14 cellular contexts compared by ENCODE assay signal in the genomic region with DNA sequence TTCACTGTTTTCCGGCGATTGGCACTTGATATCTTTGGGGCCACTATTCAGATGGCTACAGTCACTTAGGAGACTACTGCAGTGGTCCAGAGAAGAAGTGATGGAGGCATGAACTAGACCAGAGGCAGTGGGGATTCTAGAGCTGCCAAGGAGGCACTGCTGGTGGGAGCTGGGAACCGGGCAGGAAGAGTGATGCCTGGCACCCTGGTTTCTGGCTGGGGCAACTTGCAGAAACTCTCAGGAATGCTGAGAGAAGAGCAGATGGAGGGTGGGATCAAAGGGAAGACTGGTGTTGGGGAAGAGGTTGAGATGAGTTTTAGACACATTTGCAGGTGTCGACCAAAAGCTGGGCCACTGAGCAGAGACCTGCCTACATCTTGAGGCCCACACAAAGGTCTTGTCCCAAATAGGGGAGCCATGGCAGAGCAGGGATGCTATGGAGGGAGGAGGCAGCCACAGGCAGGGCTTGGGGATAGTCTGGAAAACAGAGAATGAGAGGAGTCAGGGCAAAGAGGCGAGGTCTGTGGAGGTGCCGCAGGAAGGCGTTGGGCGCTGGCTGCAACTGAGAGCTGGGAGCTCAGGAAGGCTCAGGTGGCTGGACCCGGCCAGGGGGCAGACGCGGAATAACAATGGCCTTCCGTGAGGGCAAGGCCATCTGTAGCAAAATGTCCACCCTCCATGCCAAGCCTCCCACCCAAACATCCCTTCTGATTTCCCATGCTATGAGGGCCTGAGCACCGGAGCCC.
DNase-seq lines count a peak whose midpoint lies in the region; ATAC-seq and TF ChIP-seq lines count a peak whose summit lies in the region.
"Had no signal": no experiment of that assay in that cellular context is flagged by ENCODE, and none has a peak within 500 bp of the region (broad histone marks: within the 10 kb centered on the region; RNA-seq: fewer than 3 reads in every experiment).

No MANE protein-coding gene starts in this region.

- H3K27me3 ChIP-seq in suprapubic skin = no peaks in the 10 kb centered on the region

- H3K27ac Mint-ChIP-seq in activated naive CD4-positive, alpha-beta T cell treated with anti-CD3 and anti-CD28 coated beads for 36 hours = peak overlapping the region; percentile 94
- H3K27ac Mint-ChIP-seq in T-helper 17 cell (peak overlapping the region; percentile 100), memory B cell (peak overlapping the region; percentile 91)

- no peaks in the 10 kb centered on the region for H3K27me3 Mint-ChIP-seq in activated naive CD4-positive, alpha-beta T cell treated with anti-CD3 and anti-CD28 coated beads for 36 hours (ENCODE audit: low read depth)
- H3K27me3 Mint-ChIP-seq in T-helper 17 cell (no peaks in the 10 kb centered on the region), memory B cell (no peaks in the 10 kb centered on the region)

- H3K36me3 ChIP-seq in suprapubic skin = no peaks in the 10 kb centered on the region

- H3K4me3 Mint-ChIP-seq in activated naive CD4-positive, alpha-beta T cell treated with anti-CD3 and anti-CD28 coated beads for 36 hours = no peak overlapping the region
- H3K4me3 Mint-ChIP-seq in T-helper 17 cell (peak overlapping the region; percentile 49), memory B cell (no peak overlapping the region)

- DNase-seq in activated naive CD4-positive, alpha-beta T cell treated with anti-CD3 and anti-CD28 coated beads for 36 hours = peak; percentile 5
- no peak for DNase-seq in activated naive CD4-positive, alpha-beta T cell treated with anti-CD3 and anti-CD28 coated beads, Interleukin-2, amount 50 U/mL, for 16 hours
- DNase-seq in T-helper 17 cell = no peak
- DNase-seq in memory B cell (ENCODE audit: low spot score in 2 of 2) = no peak
- DNase-seq in suprapubic skin (ENCODE audit: low spot score in 2 of 2) = peak; percentile 46 to 62
- no peak for DNase-seq in DMS153 (lab: John Stamatoyannopoulos, UW)
- no peak for DNase-seq in NCI-H1417 treated with DMSO at 0.1 percent for 48 hours (lab: John Stamatoyannopoulos, UW)
- DNase-seq: dermis blood vessel endothelial cell; islet precursor cell; NCI-H82; occipital lobe; stimulated activated CD4-positive, alpha-beta T cell treated with anti-CD3 and anti-CD28 coated beads, Interleukin-4, amount 100 ng/mL, for 4 hours had no signal

- H3K36me3 Mint-ChIP-seq in activated naive CD4-positive, alpha-beta T cell treated with anti-CD3 and anti-CD28 coated beads for 36 hours (ENCODE audit: low read depth) = peaks cover 6% of the 10 kb centered on the region
- H3K36me3 Mint-ChIP-seq in T-helper 17 cell (ENCODE audit: low read depth) = no peaks in the 10 kb centered on the region
- H3K36me3 Mint-ChIP-seq in memory B cell = no peaks in the 10 kb centered on the region

- no peak overlapping the region for H3K4me3 ChIP-seq in suprapubic skin

- H3K9me3 Mint-ChIP-seq in activated naive CD4-positive, alpha-beta T cell treated with anti-CD3 and anti-CD28 coated beads for 36 hours = peaks cover 15% of the 10 kb centered on the region
- H3K9me3 Mint-ChIP-seq in memory B cell = peaks cover 2% of the 10 kb centered on the region

- H3K9me3 ChIP-seq in T-helper 17 cell (ENCODE audit: control insufficient read depth, low read length, poor library complexity, severe bottlenecking) = no peaks in the 10 kb centered on the region
- no peaks in the 10 kb centered on the region for H3K9me3 ChIP-seq in suprapubic skin

- intact Hi-C loops in activated naive CD4-positive, alpha-beta T cell treated with anti-CD3 and anti-CD28 coated beads for 36 hours (cut with micrococcal nuclease) = loop anchor here (2.0 to 10.0 kb wide), 7 partner anchors 39 to 1275 kb away; partner anchors contain the start of genes ARID4B, ERO1B, GGPS1 and LYST

- TF ChIP-seq CTCF in suprapubic skin (IDR thresholded peaks at IDR 0.05) = no peak

- H3K4me1 ChIP-seq in suprapubic skin = peaks cover 9% of the 10 kb centered on the region

- no peak for ATAC-seq in T-helper 17 cell
- no peak for ATAC-seq in memory B cell (ENCODE audit: low read depth)
- no peak for ATAC-seq in GM21737 (IDR thresholded peaks at IDR 0.05; ENCODE audit: unreplicated experiment)
- ATAC-seq: activated CD4-positive, CD25-positive, alpha-beta regulatory T cell treated with anti-CD3 and anti-CD28 coated beads, Interleukin-2, amount 50 U/mL, for 24 hours had no signal

- CTCF ChIA-PET in activated naive CD4-positive, alpha-beta T cell treated with anti-CD3 and anti-CD28 coated beads for 36 hours (lab: Charles Lee) = no interaction called here

- H3K27ac ChIP-seq in suprapubic skin = no peak overlapping the region

- peaks cover 90% of the 10 kb centered on the region for H3K4me1 Mint-ChIP-seq in activated naive CD4-positive, alpha-beta T cell treated with anti-CD3 and anti-CD28 coated beads for 36 hours (ENCODE audit: low read depth)
- H3K4me1 Mint-ChIP-seq in T-helper 17 cell = peaks cover 27% of the 10 kb centered on the region
- peaks cover 53% of the 10 kb centered on the region for H3K4me1 Mint-ChIP-seq in memory B cell

- no peak for TF ChIP-seq POLR2A in suprapubic skin (IDR thresholded peaks at IDR 0.05)

- 89% methylated on average over 13 of the region's 13 CpGs for WGBS in suprapubic skin

- no peak for TF ChIP-seq EP300 in suprapubic skin (IDR thresholded peaks at IDR 0.05)

Comparison
In these comparisons a context has a peak if more than half of its experiments do, and no peak if none do; other contexts are left out.
1. DNase-seq: peak in activated naive CD4-positive, alpha-beta T cell treated with anti-CD3 and anti-CD28 coated beads for 36 hours (single experiment) and suprapubic skin (2 of 2); none in activated naive CD4-positive, alpha-beta T cell treated with anti-CD3 and anti-CD28 coated beads, Interleukin-2, amount 50 U/mL, for 16 hours (single experiment), T-helper 17 cell (0 of 3), memory B cell (0 of 2), DMS153 (single experiment) and NCI-H1417 treated with DMSO at 0.1 percent for 48 hours (single experiment).
2. Peak in every context shown above with its lines, with median percentiles within 50 percentile points of each other: H3K27ac Mint-ChIP-seq.